ENCODE assay signal across 8 cellular contexts in the genomic region with DNA sequence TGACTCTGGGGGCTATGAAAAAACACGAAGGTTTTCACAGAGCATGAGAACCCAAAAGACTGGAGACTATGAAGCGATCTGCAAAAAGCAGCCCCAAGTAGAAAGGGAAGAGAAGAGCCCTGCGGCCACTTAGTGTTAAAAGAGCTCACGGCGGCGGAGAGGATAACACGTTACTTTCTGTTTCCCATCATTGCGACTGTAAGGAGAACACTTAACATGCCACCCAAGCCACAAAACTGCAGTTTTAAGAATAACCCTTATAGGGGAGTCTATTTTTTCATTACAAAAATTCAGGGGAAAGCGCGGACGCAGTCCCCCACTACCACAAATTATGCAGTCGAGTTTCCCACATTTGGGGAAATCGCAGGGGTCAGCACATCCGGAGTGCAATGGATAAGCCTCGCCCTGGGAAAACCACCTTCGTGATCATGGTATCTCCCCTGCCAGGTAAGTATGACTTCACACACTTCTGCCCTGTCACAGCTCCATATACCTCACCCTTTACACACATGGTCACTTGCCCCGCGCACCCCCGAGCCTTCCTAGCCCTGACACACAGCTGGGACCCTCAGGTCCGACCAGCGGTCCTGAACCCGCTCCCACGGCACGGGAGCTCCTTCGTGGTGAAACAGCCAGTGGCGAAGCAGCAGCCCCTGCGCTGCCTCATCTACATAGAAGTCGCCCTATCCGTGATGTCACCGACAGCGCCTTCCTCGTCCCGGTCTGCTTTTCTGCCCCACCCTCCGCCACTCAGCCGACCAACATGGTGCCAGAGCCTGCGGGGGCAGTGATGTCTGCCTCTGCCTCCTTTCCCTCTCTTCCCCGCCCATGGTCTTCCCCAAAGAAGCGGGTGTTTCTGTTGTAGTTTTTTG.
A peak's percentile ranks its signal among the peaks of the same experiment; 100 is the strongest.
DNase-seq lines count a peak whose midpoint lies in the region; ATAC-seq and TF ChIP-seq lines count a peak whose summit lies in the region.
"Not testable (repeated sequence)": the region's sequence is repeated elsewhere in the genome, so short reads cannot be mapped to it uniquely, and the experiment has no call there.

No MANE protein-coding gene starts in this region.

- DNase-seq in ELF-1 (ENCODE audit: low read depth, low spot score) (peak; percentile 98), GM23248 (peak; percentile 91), fibroblast of lung (ENCODE audit: low read depth in 2 of 2) (peak; percentile 94 to 97)
- peak; percentile 79 to 83 for DNase-seq in activated T-cell treated with anti-CD3 and anti-CD28 coated beads, Interleukin-2, amount 50 U/mL, for 72 hours
- peak in 9 of 10 donors; percentile 36 to 86 (median 79) for DNase-seq in naive thymus-derived CD8-positive, alpha-beta T cell
- DNase-seq in stimulated activated naive CD8-positive, alpha-beta T cell treated with anti-CD3 and anti-CD28 coated beads, Interleukin-15, amount 100 ng/mL, for 72 hours = peak; percentile 84 to 90

- not testable (repeated sequence) for H3K27me3 Mint-ChIP-seq in activated T-cell treated with anti-CD3 and anti-CD28 coated beads, Interleukin-2, amount 50 U/mL, for 72 hours (ENCODE audit: low read depth); naive thymus-derived CD8-positive, alpha-beta T cell; stimulated activated naive CD8-positive, alpha-beta T cell treated with anti-CD3 and anti-CD28 coated beads, Interleukin-15, amount 100 ng/mL, for 72 hours

- not testable (repeated sequence) for H4K20me1 ChIP-seq in GM23248 (ENCODE audit: insufficient read depth); fibroblast of lung (ENCODE audit: control insufficient read depth, extremely low read depth, insufficient read depth, low read length)

- H3K9me3 ChIP-seq in GM23248 (ENCODE audit: low read depth); fibroblast of lung (ENCODE audit: control insufficient read depth, insufficient read depth, low read depth, low read length): not testable (repeated sequence)

- in situ Hi-C loops in GM23248 (cut with MboI) = not testable (repeated sequence)

- not testable (repeated sequence) for H3K36me3 ChIP-seq in GM23248 (ENCODE audit: low read depth); fibroblast of lung (ENCODE audit: control insufficient read depth, insufficient read depth, low read length)

- H3K9me3 Mint-ChIP-seq in activated T-cell treated with anti-CD3 and anti-CD28 coated beads, Interleukin-2, amount 50 U/mL, for 72 hours; naive thymus-derived CD8-positive, alpha-beta T cell; stimulated activated naive CD8-positive, alpha-beta T cell treated with anti-CD3 and anti-CD28 coated beads, Interleukin-15, amount 100 ng/mL, for 72 hours: not testable (repeated sequence)

- H3K4me3 ChIP-seq in GM23248 (peak overlapping the region; percentile 70), fibroblast of lung (replicated peaks in 1 of 4; ENCODE audit: control extremely low read depth in 1 of 4, insufficient read depth in 1 of 4, low read depth in 3 of 4, low read length in 4 of 4) (peak overlapping the region in 2 of 4 experiments; percentile 55 to 63)

- peak overlapping the region; percentile 72 to 81 for H3K4me3 Mint-ChIP-seq in activated T-cell treated with anti-CD3 and anti-CD28 coated beads, Interleukin-2, amount 50 U/mL, for 72 hours
- H3K4me3 Mint-ChIP-seq in naive thymus-derived CD8-positive, alpha-beta T cell = peak overlapping the region; percentile 83 to 98 (median 90)
- H3K4me3 Mint-ChIP-seq in stimulated activated naive CD8-positive, alpha-beta T cell treated with anti-CD3 and anti-CD28 coated beads, Interleukin-15, amount 100 ng/mL, for 72 hours = peak overlapping the region; percentile 63 to 75

- H3K4me2 ChIP-seq in GM23248 (ENCODE audit: unreplicated experiment) (peak overlapping the region; percentile 56), fibroblast of lung (ENCODE audit: extremely low read depth, insufficient read depth, low read length) (peak overlapping the region; percentile 44)

- POLR2A ChIA-PET in naive thymus-derived CD8-positive, alpha-beta T cell (lab: Charles Lee) = not testable (repeated sequence)

- peak overlapping the region; percentile 93 for H3K27ac Mint-ChIP-seq in activated T-cell treated with anti-CD3 and anti-CD28 coated beads, Interleukin-2, amount 50 U/mL, for 72 hours
- H3K27ac Mint-ChIP-seq in naive thymus-derived CD8-positive, alpha-beta T cell = peak overlapping the region; percentile 91 to 99 (median 98)
- H3K27ac Mint-ChIP-seq in stimulated activated naive CD8-positive, alpha-beta T cell treated with anti-CD3 and anti-CD28 coated beads, Interleukin-15, amount 100 ng/mL, for 72 hours = peak overlapping the region; percentile 99 to 100

- H3K27ac ChIP-seq in GM23248 (peak overlapping the region; percentile 56), fibroblast of lung (ENCODE audit: insufficient read depth, low read length) (peak overlapping the region; percentile 50)

- WGBS in GM23248 (ENCODE audit: low coverage in 1 of 2, low lambda C conversion rate in 2 of 2, missing lambda C conversion rate in 2 of 2), 2 experiments = 1% methylated on average over 16 to 22 of the region's 38 CpGs

- not testable (repeated sequence) for TF ChIP-seq EP300 in Ishikawa (IDR thresholded peaks at IDR 0.05; ENCODE audit: borderline replicate concordance)

- not testable (repeated sequence) for H3K36me3 Mint-ChIP-seq in activated T-cell treated with anti-CD3 and anti-CD28 coated beads, Interleukin-2, amount 50 U/mL, for 72 hours (ENCODE audit: insufficient read depth in 2 of 2); naive thymus-derived CD8-positive, alpha-beta T cell

- H3K9ac ChIP-seq in GM23248 (peak overlapping the region; percentile 81), fibroblast of lung (ENCODE audit: insufficient read depth, low read length) (peak overlapping the region; percentile 58)

- ATAC-seq in activated T-cell treated with anti-CD3 and anti-CD28 coated beads, Interleukin-2, amount 50 U/mL, for 72 hours (replicated peaks in 1 of 2) = peak; percentile 80 to 83
- ATAC-seq in naive thymus-derived CD8-positive, alpha-beta T cell = peak; percentile 81 to 85
- peak; percentile 91 for ATAC-seq in stimulated activated naive CD8-positive, alpha-beta T cell treated with anti-CD3 and anti-CD28 coated beads, Interleukin-15, amount 100 ng/mL, for 72 hours

- H3K27me3 ChIP-seq in GM23248 (replicated peaks; ENCODE audit: insufficient read depth); fibroblast of lung (ENCODE audit: control insufficient read depth, insufficient read depth, low read length): not testable (repeated sequence)

- H3K79me2 ChIP-seq in GM23248 (ENCODE audit: insufficient read depth); fibroblast of lung (ENCODE audit: control insufficient read depth, insufficient read depth, low read length): not testable (repeated sequence)

- not testable (repeated sequence) for TF ChIP-seq CTCF in fibroblast of lung (conservative IDR thresholded peaks at IDR 0.05 in 1 of 2, IDR thresholded peaks at IDR 0.05 in 1 of 2; ENCODE audit: low read depth in 1 of 2, low read length in 2 of 2)

- H2AFZ ChIP-seq in GM23248 = peak overlapping the region; percentile 89
- H2AFZ ChIP-seq in fibroblast of lung (ENCODE audit: low read length) = not testable (repeated sequence)

- not testable (repeated sequence) for H3K4me1 ChIP-seq in GM23248 (ENCODE audit: insufficient read depth); fibroblast of lung (ENCODE audit: control insufficient read depth, extremely low read depth, insufficient read depth, low read length)

- H3F3A ChIP-seq in GM23248 (ENCODE audit: insufficient read depth) = not testable (repeated sequence)

- not testable (repeated sequence) for H3K4me1 Mint-ChIP-seq in activated T-cell treated with anti-CD3 and anti-CD28 coated beads, Interleukin-2, amount 50 U/mL, for 72 hours (ENCODE audit: low read depth); naive thymus-derived CD8-positive, alpha-beta T cell; stimulated activated naive CD8-positive, alpha-beta T cell treated with anti-CD3 and anti-CD28 coated beads, Interleukin-15, amount 100 ng/mL, for 72 hours

- not testable (repeated sequence) for TF ChIP-seq RAD21 in Ishikawa (IDR thresholded peaks at IDR 0.05; ENCODE audit: low read depth)

- not testable (repeated sequence) for H3K9me2 ChIP-seq in GM23248 (ENCODE audit: insufficient read depth)

TF ChIP-seq in Ishikawa, 13 proteins besides CTCF, POLR2A, EP300 and RAD21:
- TF ChIP-seq TEAD4 (IDR thresholded peaks at IDR 0.05) = peak; percentile 53
TF ChIP-seq in Ishikawa: peak in this region for 1; not testable (repeated sequence) for 12.

TF ChIP-seq in PFSK-1, 5 proteins besides CTCF, POLR2A, EP300 and RAD21:
- peak; percentile 38; the same call in 1 of the 2 replicates for TF ChIP-seq SIN3A (IDR thresholded peaks at IDR 0.05; ENCODE audit: borderline replicate concordance, insufficient read depth, low read length)
- TF ChIP-seq POLR2AphosphoS5 (IDR thresholded peaks at IDR 0.05; ENCODE audit: low read depth, low read length) = peak; percentile 96
